Comparison of ENCODE assay signal across 8 cellular contexts in genomic region chr17:15699413-15699924, GRCh38. TPM values are rescaled to one million over a fixed set of nuclear protein-coding genes. Genes with fewer than 3 reads are reported as not detected.
DNase-seq lines count a peak whose midpoint lies in the region; ATAC-seq, FAIRE-seq and TF ChIP-seq lines count a peak whose summit lies in the region.
"Not testable (repeated sequence)": the region's sequence is repeated elsewhere in the genome, so short reads cannot be mapped to it uniquely, and the experiment has no call there.

Gene ZNF286A (plus strand): TSS chr17:15699752. CDS start chr17:15700330, 578 bp downstream.

- H3K27ac ChIP-seq in ascending aorta (peak within 1 kb of the TSS in 1 of 2 donors; percentile 46), right atrium auricular region (peak within 1 kb of the TSS; percentile 45 to 75), psoas muscle (peak within 1 kb of the TSS; percentile 16)
- H3K27ac ChIP-seq in urinary bladder (ENCODE audit: low read depth): not testable (repeated sequence)

- not testable (repeated sequence) for H3K27me3 ChIP-seq in ascending aorta; right atrium auricular region; psoas muscle (ENCODE audit: insufficient read depth in 3 of 3, low read length in 2 of 3)

- H3K36me3 ChIP-seq in ascending aorta; right atrium auricular region; psoas muscle (ENCODE audit: insufficient read depth in 1 of 2, low read depth in 1 of 2); urinary bladder (ENCODE audit: insufficient read depth): not testable (repeated sequence)

- H3K4me3 ChIP-seq in ascending aorta (peak within 1 kb of the TSS; percentile 68 to 69), right atrium auricular region (peak within 1 kb of the TSS; percentile 60 to 62), psoas muscle (peak within 1 kb of the TSS; percentile 68), urinary bladder (ENCODE audit: low read depth, low read length) (peak within 1 kb of the TSS; percentile 34)

- not testable (repeated sequence) for TF ChIP-seq CTCF in ascending aorta (IDR thresholded peaks at IDR 0.05); right atrium auricular region (IDR thresholded peaks at IDR 0.05); psoas muscle (IDR thresholded peaks at IDR 0.05)

- 0% methylated on average over 43 to 44 of the region's 44 CpGs for WGBS in psoas muscle, 3 donors
- under 1% methylated on average over 44 of the region's 44 CpGs for WGBS in urinary bladder

- not testable (repeated sequence) for H3K9me3 ChIP-seq in ascending aorta, right atrium auricular region, psoas muscle

- DNase-seq in GM18507 (ENCODE audit: extremely low spot score, insufficient read length, low read depth): peak; percentile 73
- peak; percentile 100 for DNase-seq in NCI-H1930 (lab: John Stamatoyannopoulos, UW)
- peak; percentile 96 to 98 for DNase-seq in ascending aorta (ENCODE audit: low spot score in 2 of 2)
- peak; percentile 97 for DNase-seq in right atrium auricular region (ENCODE audit: low spot score)
- DNase-seq in psoas muscle: peak; percentile 97 to 99

- not testable (repeated sequence) for H3K4me1 ChIP-seq in ascending aorta; right atrium auricular region; psoas muscle; urinary bladder (ENCODE audit: insufficient read depth)

- intact Hi-C loops in T-helper 2 cell treated with Interferon-gamma antibody and Interleukin-4, amounts not matched to agents 100 ng/mL and 5 ng/mL, for 36 hours (cut with micrococcal nuclease); psoas muscle (cut with DNase I): not testable (repeated sequence)
- intact Hi-C loops in ascending aorta (cut with DNase I): loop anchor here (2.0 kb wide), 1 partner anchor 49 kb away; no protein-coding TSS in a partner anchor

- FAIRE-seq in GM18507 (lab: Jason Lieb, UNC): peak; percentile 98

- ATAC-seq in HG02973 (IDR thresholded peaks at IDR 0.05; ENCODE audit: unreplicated experiment): peak; percentile 96
- ATAC-seq in psoas muscle: peak; percentile 100

RNA-seq across cellular contexts. Expression of gene ZNF286A, which starts in this region (rescaled TPM):
- 22.3 and 22.9 TPM in 2 replicates for total RNA-seq in T-helper 2 cell treated with Interferon-gamma antibody and Interleukin-4, amounts not matched to agents 100 ng/mL and 5 ng/mL, for 36 hours
- total RNA-seq in ascending aorta (42.3 TPM), right atrium auricular region (10 to 100 TPM; 20.1 to 26.1 TPM), psoas muscle (10 to 100 TPM in 1 of 4 donors, 1 to 10 TPM in 3; 6.2 to 11.8 (median 7.0) TPM), urinary bladder (50.4 TPM)
- polyA plus RNA-seq in psoas muscle (10 to 100 TPM in 1 of 3 donors, 1 to 10 TPM in 2; 3.2 to 11.7 (median 5.2) TPM), urinary bladder (9.4 TPM)
